ENCODE assay signal across 21 cellular contexts in the genomic region with DNA sequence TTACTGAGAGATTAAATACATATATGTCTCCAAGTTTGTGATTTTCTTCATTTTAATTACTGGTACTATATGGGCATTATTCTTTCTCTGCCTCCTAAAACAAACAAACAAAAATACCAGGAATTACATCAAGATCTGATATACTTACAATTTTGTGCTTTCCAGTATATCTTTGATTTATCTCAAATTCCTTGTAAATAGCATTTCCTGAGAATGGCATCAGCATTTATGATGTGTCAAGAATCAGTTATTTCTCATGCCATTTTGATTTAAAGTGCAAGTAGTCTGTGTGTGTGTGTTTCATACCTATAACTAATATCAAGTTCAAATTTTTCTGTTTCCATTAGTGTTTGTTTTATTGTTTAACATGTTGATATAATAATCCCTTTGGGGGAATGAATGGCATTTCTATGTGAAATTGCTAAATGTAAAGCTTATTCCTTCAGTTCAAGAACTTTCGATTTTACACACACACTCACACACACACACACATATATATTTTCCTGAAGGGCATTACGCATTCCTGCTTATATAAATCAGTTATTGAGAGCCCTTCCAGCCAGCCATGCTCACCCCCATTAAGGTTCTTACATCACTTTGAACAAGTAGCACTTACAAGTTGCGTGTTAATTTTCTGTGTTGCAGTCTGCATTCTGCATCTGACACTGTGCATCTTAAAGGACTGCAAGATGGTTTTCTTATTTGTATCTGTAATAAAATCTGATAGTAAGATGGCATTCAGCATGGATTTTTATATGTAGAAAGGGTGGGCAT.
DNase-seq lines count a peak whose midpoint lies in the region.
"Had no signal": no experiment of that assay in that cellular context is flagged by ENCODE, and none has a peak within 500 bp of the region (broad histone marks: within the 10 kb centered on the region; RNA-seq: fewer than 3 reads in every experiment).

No MANE protein-coding gene starts in this region.

- peaks cover 53 to 79% (median 66%) of the 10 kb centered on the region in 3 donors for H3K4me1 Mint-ChIP-seq in CD8-positive, alpha-beta memory T cell
- peaks cover 40% of the 10 kb centered on the region for H3K4me1 Mint-ChIP-seq in activated T-helper 1 cell treated with anti-CD3 and anti-CD28 coated beads, Interleukin-12 subunit alpha, Interleukin-12 subunit beta, Interleukin-2, Interleukin-4 antibody, amounts not matched to agents 30 ng/mL and 10 ng/mL and 1 ng/mL, durations not matched to agents 14 hours and 24 hours and 36 hours (ENCODE audit: low read depth)

- H3K9me3 ChIP-seq in CD8-positive, alpha-beta memory T cell (ENCODE audit: low read length): no peaks in the 10 kb centered on the region
- H3K9me3 ChIP-seq: BLaER1, transverse colon had no signal

- peak overlapping the region in 5 of 8 donors; percentile 3 to 42 (median 11) for H3K27ac Mint-ChIP-seq in CD8-positive, alpha-beta memory T cell
- peak overlapping the region; percentile 9 for H3K27ac Mint-ChIP-seq in activated T-helper 1 cell treated with anti-CD3 and anti-CD28 coated beads, Interleukin-12 subunit alpha, Interleukin-12 subunit beta, Interleukin-2, Interleukin-4 antibody, amounts not matched to agents 30 ng/mL and 10 ng/mL and 1 ng/mL, durations not matched to agents 14 hours and 24 hours and 36 hours
- H3K27ac Mint-ChIP-seq: brain, H9 had no signal

- peaks cover 7% of the 10 kb centered on the region for H3K4me1 ChIP-seq in CD8-positive, alpha-beta memory T cell (ENCODE audit: insufficient read depth, low read length)
- H3K4me1 ChIP-seq: BLaER1, parathyroid adenoma, transverse colon had no signal

- no peaks in the 10 kb centered on the region for H3K36me3 ChIP-seq in CD8-positive, alpha-beta memory T cell (ENCODE audit: insufficient read depth, low read length)
- H3K36me3 ChIP-seq: BLaER1, transverse colon had no signal

- no peak for DNase-seq in CD8-positive, alpha-beta memory T cell
- DNase-seq in ELR (ENCODE audit: low read depth) (peak; percentile 58), iris pigment epithelial cell (ENCODE audit: low read depth) (peak; percentile 21), posterior vena cava (ENCODE audit: low spot score) (no peak), COLO668 (lab: John Stamatoyannopoulos, UW; ENCODE audit: unreplicated experiment) (no peak), COLO829 (ENCODE audit: low spot score) (no peak)
- DNase-seq in activated T-helper 1 cell treated with anti-CD3 and anti-CD28 coated beads, Interleukin-12 subunit alpha, Interleukin-12 subunit beta, Interleukin-2, Interleukin-4 antibody, amounts not matched to agents 30 ng/mL and 10 ng/mL and 1 ng/mL, durations not matched to agents 14 hours and 24 hours and 36 hours (ENCODE audit: low spot score): no peak
- DNase-seq in stimulated activated naive CD4-positive, alpha-beta T cell (lab: John Stamatoyannopoulos, UW): no peak
- DNase-seq: activated CD4-positive, alpha-beta T cell treated with anti-CD3 and anti-CD28 coated beads, Interleukin-2, amount 50 U/mL, for 48 hours; activated naive CD4-positive, alpha-beta T cell treated with Interleukin-2 at 50 U/mL for 16 hours; DMS153; H9; NCI-H1417; NCI-H2171; NCI-H774; PC-9; transverse colon had no signal

- CTCF ChIA-PET in CD8-positive, alpha-beta memory T cell (lab: Charles Lee): no interaction called here

- H3K27ac ChIP-seq in CD8-positive, alpha-beta memory T cell (ENCODE audit: low read depth, low read length): no peak overlapping the region
- H3K27ac ChIP-seq: BLaER1, parathyroid adenoma, PC-9, transverse colon had no signal

- POLR2A ChIA-PET in CD8-positive, alpha-beta memory T cell (lab: Charles Lee): no interaction called here

- no peak overlapping the region for H3K4me3 Mint-ChIP-seq in CD8-positive, alpha-beta memory T cell
- no peak overlapping the region for H3K4me3 Mint-ChIP-seq in activated T-helper 1 cell treated with anti-CD3 and anti-CD28 coated beads, Interleukin-12 subunit alpha, Interleukin-12 subunit beta, Interleukin-2, Interleukin-4 antibody, amounts not matched to agents 30 ng/mL and 10 ng/mL and 1 ng/mL, durations not matched to agents 14 hours and 24 hours and 36 hours
- H3K4me3 Mint-ChIP-seq: brain, H9 had no signal

- intact Hi-C loops in activated T-helper 1 cell treated with anti-CD3 and anti-CD28 coated beads, Interleukin-12 subunit alpha, Interleukin-12 subunit beta, Interleukin-2, Interleukin-4 antibody, amounts not matched to agents 30 ng/mL and 10 ng/mL and 1 ng/mL, durations not matched to agents 14 hours and 24 hours and 36 hours (cut with micrococcal nuclease): loop anchor here (2.0 to 5.0 kb wide), 3 partner anchors 363 to 423 kb away; no protein-coding TSS in a partner anchor
- intact Hi-C loops in posterior vena cava (cut with DNase I): no loop called here

- no peak overlapping the region for H3K4me3 ChIP-seq in CD8-positive, alpha-beta memory T cell (ENCODE audit: low read length)
- H3K4me3 ChIP-seq: BLaER1, PC-9, skin epidermis, transverse colon had no signal

- H3K9me3 Mint-ChIP-seq in CD8-positive, alpha-beta memory T cell: no peaks in the 10 kb centered on the region
- H3K9me3 Mint-ChIP-seq in activated T-helper 1 cell treated with anti-CD3 and anti-CD28 coated beads, Interleukin-12 subunit alpha, Interleukin-12 subunit beta, Interleukin-2, Interleukin-4 antibody, amounts not matched to agents 30 ng/mL and 10 ng/mL and 1 ng/mL, durations not matched to agents 14 hours and 24 hours and 36 hours: peaks cover 4% of the 10 kb centered on the region
- H3K9me3 Mint-ChIP-seq: brain, H9 had no signal

- peaks cover 0 to 14% (median 6%) of the 10 kb centered on the region in 3 donors for H3K36me3 Mint-ChIP-seq in CD8-positive, alpha-beta memory T cell
- H3K36me3 Mint-ChIP-seq in activated T-helper 1 cell treated with anti-CD3 and anti-CD28 coated beads, Interleukin-12 subunit alpha, Interleukin-12 subunit beta, Interleukin-2, Interleukin-4 antibody, amounts not matched to agents 30 ng/mL and 10 ng/mL and 1 ng/mL, durations not matched to agents 14 hours and 24 hours and 36 hours (ENCODE audit: low read depth): peaks cover 12% of the 10 kb centered on the region
- H3K36me3 Mint-ChIP-seq: brain had no signal

- H3K27me3 ChIP-seq in CD8-positive, alpha-beta memory T cell (ENCODE audit: insufficient read depth, low read length, poor library complexity, severe bottlenecking): no peaks in the 10 kb centered on the region
- H3K27me3 ChIP-seq: BLaER1, transverse colon had no signal

- no peaks in the 10 kb centered on the region for H3K27me3 Mint-ChIP-seq in CD8-positive, alpha-beta memory T cell
- H3K27me3 Mint-ChIP-seq in activated T-helper 1 cell treated with anti-CD3 and anti-CD28 coated beads, Interleukin-12 subunit alpha, Interleukin-12 subunit beta, Interleukin-2, Interleukin-4 antibody, amounts not matched to agents 30 ng/mL and 10 ng/mL and 1 ng/mL, durations not matched to agents 14 hours and 24 hours and 36 hours (ENCODE audit: insufficient read depth): no peaks in the 10 kb centered on the region
- H3K27me3 Mint-ChIP-seq: brain had no signal

Comparison
In these comparisons a context has a peak if more than half of its experiments do, and no peak if none do; other contexts are left out.
1. DNase-seq: peak in ELR (single experiment) and iris pigment epithelial cell (single experiment); none in CD8-positive, alpha-beta memory T cell (0 of 5), activated T-helper 1 cell treated with anti-CD3 and anti-CD28 coated beads, Interleukin-12 subunit alpha, Interleukin-12 subunit beta, Interleukin-2, Interleukin-4 antibody, amounts not matched to agents 30 ng/mL and 10 ng/mL and 1 ng/mL, durations not matched to agents 14 hours and 24 hours and 36 hours (single experiment), posterior vena cava (single experiment), COLO668 (single experiment), COLO829 (single experiment) and stimulated activated naive CD4-positive, alpha-beta T cell (0 of 6).